In the genomic region with DNA sequence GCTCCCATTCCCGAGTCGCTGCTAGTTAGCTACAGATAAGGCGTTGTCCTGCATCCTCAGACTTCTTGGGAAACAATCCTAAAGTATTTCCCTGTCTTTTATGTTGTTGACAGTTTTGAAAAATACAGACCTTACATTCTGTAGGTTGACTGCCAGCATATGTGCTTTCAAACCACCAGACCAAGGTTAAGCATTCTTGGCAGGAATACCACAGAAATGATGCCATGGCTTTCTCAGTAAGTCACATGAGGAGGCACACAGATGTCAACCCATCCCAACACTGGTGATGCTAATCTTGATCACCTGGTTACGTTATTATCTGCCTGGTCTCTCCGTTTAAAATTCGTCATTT, we compare ENCODE assay signal across 8 cellular contexts. TPM values are rescaled to one million over a fixed set of nuclear protein-coding genes. Genes with fewer than 3 reads are reported as not detected.
DNase-seq lines count a peak whose midpoint lies in the region; ATAC-seq and TF ChIP-seq lines count a peak whose summit lies in the region.

No MANE protein-coding gene starts in this region.

- H3K27me3 Mint-ChIP-seq in Calu3 (ENCODE audit: unreplicated experiment) (no peaks in the 10 kb centered on the region), endothelial cell (ENCODE audit: unreplicated experiment) (no peaks in the 10 kb centered on the region)

- H3K9me3 Mint-ChIP-seq in Calu3 (ENCODE audit: low read depth, unreplicated experiment) (no peaks in the 10 kb centered on the region), endothelial cell (ENCODE audit: unreplicated experiment) (no peaks in the 10 kb centered on the region)

- H3K27ac ChIP-seq in OCI-LY1 (ENCODE audit: low read depth, low read length, poor library complexity, severe bottlenecking) (no peak overlapping the region), neutrophil (peak overlapping the region; percentile 92)

- no peaks in the 10 kb centered on the region; the same call in 1 of the 2 replicates for H3F3A ChIP-seq in OCI-LY1 (ENCODE audit: insufficient read depth, low read length)

- H3K27ac Mint-ChIP-seq in Calu3 (ENCODE audit: unreplicated experiment) (peak overlapping the region; percentile 81), endothelial cell (ENCODE audit: unreplicated experiment) (peak overlapping the region; percentile 44)

- peak overlapping the region; percentile 79 for H3K4me2 ChIP-seq in OCI-LY1 (ENCODE audit: low read length)

- H3K9me2 ChIP-seq in OCI-LY1 (ENCODE audit: low read depth, low read length): no peaks in the 10 kb centered on the region

- intact Hi-C loops in Calu3 (cut with micrococcal nuclease; ENCODE audit: unreplicated experiment): no loop called here
- intact Hi-C loops in posterior cingulate gyrus (cut with DNase I): no loop called here

- peak overlapping the region; percentile 82 for H3K9ac ChIP-seq in OCI-LY1 (ENCODE audit: low read length)

- H3K36me3 ChIP-seq in OCI-LY1 (ENCODE audit: insufficient read depth, low read length) (peaks cover 37% of the 10 kb centered on the region), neutrophil (peaks cover 19% of the 10 kb centered on the region)

- no peak for TF ChIP-seq CTCF in Calu3 (IDR thresholded peaks at IDR 0.05; ENCODE audit: unreplicated experiment)
- no peak for TF ChIP-seq CTCF in OCI-LY1 (IDR thresholded peaks at IDR 0.05; ENCODE audit: low read length)
- no peak for TF ChIP-seq CTCF in endothelial cell (IDR thresholded peaks at IDR 0.05; ENCODE audit: unreplicated experiment)
- TF ChIP-seq CTCF in neutrophil (IDR thresholded peaks at IDR 0.05): no peak

- H3K4me1 Mint-ChIP-seq in Calu3 (ENCODE audit: low read depth, unreplicated experiment) (no peaks in the 10 kb centered on the region), endothelial cell (ENCODE audit: unreplicated experiment) (peaks cover 13% of the 10 kb centered on the region)

- TSS peak; percentile 62 for BruUV-seq in Calu3 (replicated peaks; lab: Mats Ljungman, UMichigan)

- peak overlapping the region; percentile 91 for H3K4me3 ChIP-seq in OCI-LY1 (ENCODE audit: low read depth, low read length, poor library complexity, severe bottlenecking)
- peak overlapping the region; percentile 99 for H3K4me3 ChIP-seq in neutrophil (ENCODE audit: low read depth in 1 of 2, low read length in 1 of 2)

- no peak for ATAC-seq in GM21367 (IDR thresholded peaks at IDR 0.05; ENCODE audit: unreplicated experiment)

- peaks cover 33% of the 10 kb centered on the region for H3K36me3 Mint-ChIP-seq in Calu3 (ENCODE audit: insufficient read depth, unreplicated experiment)
- peaks cover 19% of the 10 kb centered on the region for H3K36me3 Mint-ChIP-seq in endothelial cell (ENCODE audit: low read depth, unreplicated experiment)

- peaks cover 14% of the 10 kb centered on the region for H3K4me1 ChIP-seq in OCI-LY1 (ENCODE audit: insufficient read depth, low read length, severe bottlenecking)
- H3K4me1 ChIP-seq in neutrophil (ENCODE audit: control insufficient read depth in 1 of 2, insufficient read depth in 1 of 2, low read depth in 1 of 2, low read length in 1 of 2): peaks cover 20 to 23% of the 10 kb centered on the region in 2 experiments

- peaks cover 16% of the 10 kb centered on the region for H3K79me2 ChIP-seq in OCI-LY1 (ENCODE audit: insufficient read depth, low read length)

- no peaks in the 10 kb centered on the region for H4K20me1 ChIP-seq in OCI-LY1 (ENCODE audit: insufficient read depth, low read length)

- DNase-seq in Calu3: no peak
- DNase-seq in endothelial cell (ENCODE audit: low spot score): no peak
- no peak for DNase-seq in 8988T
- no peak for DNase-seq in stimulated activated CD4-positive, alpha-beta T cell treated with anti-CD3 and anti-CD28 coated beads, Interleukin-2, amount 100 ng/mL, for 48 hours
- DNase-seq in posterior cingulate gyrus: no peak

- H3K27me3 ChIP-seq in OCI-LY1 (ENCODE audit: insufficient read depth, low read length) (no peaks in the 10 kb centered on the region), neutrophil (no peaks in the 10 kb centered on the region)

- no peak overlapping the region for H2AFZ ChIP-seq in OCI-LY1 (ENCODE audit: low read length)

- H3K4me3 Mint-ChIP-seq in Calu3 (ENCODE audit: low read depth, unreplicated experiment) (peak overlapping the region; percentile 98), endothelial cell (ENCODE audit: unreplicated experiment) (peak overlapping the region; percentile 98)

- CTCF ChIA-PET in Calu3 (lab: Charles Lee): interaction anchor here (1.0 kb wide), 1 partner anchor 143 kb away, joined by 4 read pairs; no protein-coding TSS in a partner anchor

- H3K9me3 ChIP-seq in OCI-LY1 (ENCODE audit: low read length) (no peaks in the 10 kb centered on the region), neutrophil (no peaks in the 10 kb centered on the region)

RNA-seq across cellular contexts. Expression of a gene that starts 0.9 kb away (rescaled TPM):
- total RNA-seq in Calu3 (2022) (23.9 and 24.8 TPM in 2 replicates), endothelial cell (ENCODE audit: unreplicated experiment) (17.5 TPM)

RNA-seq across cellular contexts. Expression of a gene that starts 47.0 kb away (rescaled TPM):
- 332 and 344 TPM in 2 replicates for total RNA-seq in Calu3 (2022)
- total RNA-seq in endothelial cell (ENCODE audit: unreplicated experiment): 810 TPM

RNA-seq across cellular contexts. Expression of a gene that starts 49.6 kb away (rescaled TPM):
- 24.6 and 33.6 TPM in 2 replicates for total RNA-seq in Calu3 (2022)
- 83.8 TPM for total RNA-seq in endothelial cell (ENCODE audit: unreplicated experiment)
